ENCODE assay signal across 21 cellular contexts in genomic region chr4:174118171-174118570, GRCh38.
DNase-seq lines count a peak whose midpoint lies in the region; ATAC-seq, FAIRE-seq and TF ChIP-seq lines count a peak whose summit lies in the region.
"Had no signal": no experiment of that assay in that cellular context is flagged by ENCODE, and none has a peak within 500 bp of the region (broad histone marks: within the 10 kb centered on the region; RNA-seq: fewer than 3 reads in every experiment).

No MANE protein-coding gene starts in this region.

- H3K9me3 Mint-ChIP-seq in activated CD4-positive, alpha-beta memory T cell treated with anti-CD3 and anti-CD28 coated beads, Interleukin-2, amount 10 ng/mL, durations not matched to agents 7 days and 5 days, result no peaks in the 10 kb centered on the region
- H3K9me3 Mint-ChIP-seq: CD8-positive, alpha-beta T cell; GM23338; IgD-negative memory B cell had no signal

- no peak overlapping the region for H3K4me3 ChIP-seq in GM23248
- no peak overlapping the region for H3K4me3 ChIP-seq in K562
- H3K4me3 ChIP-seq in smooth muscle cell, result no peak overlapping the region
- H3K4me3 ChIP-seq in small intestine (ENCODE audit: low read depth in 1 of 2, low read length in 2 of 2), result no peak overlapping the region
- H3K4me3 ChIP-seq: BLaER1 treated with 17β-estradiol and CSF1 and Interleukin-3, amounts not matched to agents 10 nM and 100 nM; GM12878; GM23338 had no signal

- 84 to 93% methylated on average over 4 of the region's 4 CpGs for WGBS in GM23248 (ENCODE audit: low coverage in 1 of 2, low lambda C conversion rate in 2 of 2, missing lambda C conversion rate in 2 of 2), 2 experiments
- 17% methylated on average over 4 of the region's 4 CpGs for WGBS in K562 (ENCODE audit: insufficient coverage, low coverage, missing lambda C conversion rate)
- WGBS in smooth muscle cell (ENCODE audit: low lambda C conversion rate), result 86% methylated on average over 4 of the region's 4 CpGs
- WGBS in small intestine, 3 donors, result 56 to 75% (median 64%) methylated on average over 4 of the region's 4 CpGs

- H3K27ac ChIP-seq in GM23248, result no peak overlapping the region
- H3K27ac ChIP-seq in K562 (ENCODE audit: extremely low read depth, low read depth, low read length), result no peak overlapping the region
- peak overlapping the region; percentile 89 for H3K27ac ChIP-seq in smooth muscle cell (ENCODE audit: low read depth)
- H3K27ac ChIP-seq in small intestine (ENCODE audit: low read depth in 1 of 2, low read length in 1 of 2), result no peak overlapping the region

- H2AFZ ChIP-seq in GM23248, result peak overlapping the region; percentile 99
- H2AFZ ChIP-seq in K562 (ENCODE audit: low read depth, low read length), result no peak overlapping the region; the same call in 1 of the 2 replicates
- H2AFZ ChIP-seq in smooth muscle cell (ENCODE audit: low read depth), result peak overlapping the region; percentile 63
- H2AFZ ChIP-seq: GM23338 had no signal

- H3K27me3 Mint-ChIP-seq in activated CD4-positive, alpha-beta memory T cell treated with anti-CD3 and anti-CD28 coated beads, Interleukin-2, amount 10 ng/mL, durations not matched to agents 7 days and 5 days, result peaks cover 25% of the 10 kb centered on the region

- H3K27ac Mint-ChIP-seq in activated CD4-positive, alpha-beta memory T cell treated with anti-CD3 and anti-CD28 coated beads, Interleukin-2, amount 10 ng/mL, durations not matched to agents 7 days and 5 days, result no peak overlapping the region
- H3K27ac Mint-ChIP-seq: CD8-positive, alpha-beta T cell; GM23338; IgD-negative memory B cell had no signal

- H3K9me2 ChIP-seq in GM23248 (ENCODE audit: insufficient read depth), result no peaks in the 10 kb centered on the region

- TF ChIP-seq EP300 in K562 (IDR thresholded peaks at IDR 0.05; ENCODE audit: low read length), result no peak

- H3K79me2 ChIP-seq in GM23248 (ENCODE audit: insufficient read depth) (no peaks in the 10 kb centered on the region), K562 (ENCODE audit: control insufficient read depth, insufficient read depth, low read length) (no peaks in the 10 kb centered on the region), smooth muscle cell (ENCODE audit: low read depth) (peaks cover 37% of the 10 kb centered on the region)

- in situ Hi-C loops in GM23248 (cut with MboI), result no loop called here
- in situ Hi-C loops in K562 (cut with MboI), result no loop called here

- FAIRE-seq in K562 (lab: Jason Lieb, UNC), result peak; percentile 11
- no peak for FAIRE-seq in small intestine (lab: Jason Lieb, UNC)
- FAIRE-seq: GM12878, H54, HepG2 had no signal

- intact Hi-C loops in K562 (cut with micrococcal nuclease), result no loop called here

- ATAC-seq in K562 (peak; percentile 70), GM21619 (IDR thresholded peaks at IDR 0.05; ENCODE audit: unreplicated experiment) (no peak)
- ATAC-seq: CD8-positive, alpha-beta T cell; GM12878; GM23338; HepG2 had no signal

- CTCF ChIA-PET in K562 (lab: Yijun Ruan, JAX; ENCODE audit: low intra/inter-chr PET ratio), result no interaction called here
- CTCF ChIA-PET in activated CD4-positive, alpha-beta memory T cell treated with anti-CD3 and anti-CD28 coated beads, Interleukin-2, amount 10 ng/mL, durations not matched to agents 7 days and 5 days (lab: Charles Lee), result interaction anchor here (1.2 kb wide), 1 partner anchor 104 kb away, joined by 3 read pairs; no protein-coding TSS in a partner anchor

- no peaks in the 10 kb centered on the region for H4K20me1 ChIP-seq in GM23248 (ENCODE audit: insufficient read depth)
- H4K20me1 ChIP-seq in K562 (replicated peaks; ENCODE audit: control insufficient read depth, insufficient read depth, low read length), result no peaks in the 10 kb centered on the region
- no peaks in the 10 kb centered on the region for H4K20me1 ChIP-seq in smooth muscle cell (ENCODE audit: low read depth)
- H4K20me1 ChIP-seq: BLaER1 treated with 17β-estradiol and CSF1 and Interleukin-3, amounts not matched to agents 10 nM and 100 nM had no signal

- TF ChIP-seq RAD21 in K562 (CRISPR knock-in tag; conservative IDR thresholded peaks at IDR 0.05 in 1 of 2, IDR thresholded peaks at IDR 0.05 in 1 of 2), result no peak

- no peak overlapping the region for H3K4me3 Mint-ChIP-seq in activated CD4-positive, alpha-beta memory T cell treated with anti-CD3 and anti-CD28 coated beads, Interleukin-2, amount 10 ng/mL, durations not matched to agents 7 days and 5 days
- H3K4me3 Mint-ChIP-seq: CD8-positive, alpha-beta T cell; GM23338; IgD-negative memory B cell had no signal

- TF ChIP-seq CTCF in K562 (IDR thresholded peaks at IDR 0.05 in 2 of 3, conservative IDR thresholded peaks at IDR 0.05 in 1 of 3; ENCODE audit: insufficient read depth in 2 of 3, low read depth in 1 of 3, low read length in 3 of 3) (no peak), smooth muscle cell (IDR thresholded peaks at IDR 0.05; ENCODE audit: borderline replicate concordance, insufficient read depth, poor library complexity, severe bottlenecking) (no peak)

- H3K36me3 ChIP-seq in GM23248 (ENCODE audit: low read depth) (no peaks in the 10 kb centered on the region), K562 (ENCODE audit: control insufficient read depth, insufficient read depth, low read length) (no peaks in the 10 kb centered on the region), smooth muscle cell (ENCODE audit: low read depth) (no peaks in the 10 kb centered on the region), small intestine (ENCODE audit: control insufficient read depth in 2 of 2, insufficient read depth in 2 of 2, low read length in 2 of 2) (no peaks in the 10 kb centered on the region)
- H3K36me3 ChIP-seq: BLaER1 treated with 17β-estradiol and CSF1 and Interleukin-3, amounts not matched to agents 10 nM and 100 nM had no signal

- H3K9ac ChIP-seq in GM23248 (no peak overlapping the region), K562 (ENCODE audit: insufficient read depth in 1 of 2, low read depth in 2 of 2, low read length in 2 of 2) (no peak overlapping the region), smooth muscle cell (ENCODE audit: low read depth) (no peak overlapping the region)
- H3K9ac ChIP-seq: BLaER1 treated with 17β-estradiol and CSF1 and Interleukin-3, amounts not matched to agents 10 nM and 100 nM had no signal

- no peak for TF ChIP-seq POLR2A in K562 (conservative IDR thresholded peaks at IDR 0.05)

- H3K4me1 ChIP-seq in GM23248 (ENCODE audit: insufficient read depth) (peaks cover 18% of the 10 kb centered on the region), K562 (replicated peaks in 1 of 2; ENCODE audit: control insufficient read depth in 2 of 2, insufficient read depth in 2 of 2, low read length in 2 of 2) (peaks cover 0 to 3% of the 10 kb centered on the region in 2 experiments; a peak in 1 of 5 replicates), smooth muscle cell (ENCODE audit: low read depth) (peaks cover 8% of the 10 kb centered on the region), small intestine (ENCODE audit: control insufficient read depth in 2 of 2, insufficient read depth in 1 of 2, low read depth in 1 of 2, low read length in 1 of 2) (no peaks in the 10 kb centered on the region)

- H3K9me3 ChIP-seq in GM23248 (ENCODE audit: low read depth), result no peaks in the 10 kb centered on the region
- no peaks in the 10 kb centered on the region for H3K9me3 ChIP-seq in K562 (replicated peaks; ENCODE audit: control insufficient read depth, insufficient read depth, low read depth, low read length)
- H3K9me3 ChIP-seq in smooth muscle cell (replicated peaks; ENCODE audit: low read depth), result no peaks in the 10 kb centered on the region
- no peaks in the 10 kb centered on the region for H3K9me3 ChIP-seq in small intestine (ENCODE audit: control insufficient read depth, low read depth)

- POLR2A ChIA-PET in K562 (lab: Yijun Ruan, JAX), result interaction anchor here (0.9 kb wide), 1 partner anchor 10 kb away, joined by 5 read pairs; no protein-coding TSS in a partner anchor
- POLR2A ChIA-PET in activated CD4-positive, alpha-beta memory T cell treated with anti-CD3 and anti-CD28 coated beads, Interleukin-2, amount 10 ng/mL, durations not matched to agents 7 days and 5 days (lab: Charles Lee), result no interaction called here

- no peaks in the 10 kb centered on the region for H3K36me3 Mint-ChIP-seq in activated CD4-positive, alpha-beta memory T cell treated with anti-CD3 and anti-CD28 coated beads, Interleukin-2, amount 10 ng/mL, durations not matched to agents 7 days and 5 days (ENCODE audit: low read depth)
- H3K36me3 Mint-ChIP-seq: CD8-positive, alpha-beta T cell; IgD-negative memory B cell had no signal

- BruUV-seq in K562 (replicated peaks; lab: Mats Ljungman, UMichigan), result no TSS peak

- peaks cover 3% of the 10 kb centered on the region for H3K4me1 Mint-ChIP-seq in activated CD4-positive, alpha-beta memory T cell treated with anti-CD3 and anti-CD28 coated beads, Interleukin-2, amount 10 ng/mL, durations not matched to agents 7 days and 5 days

- H3K9me1 ChIP-seq in K562 (ENCODE audit: control insufficient read depth, insufficient read depth, low read length), result no peaks in the 10 kb centered on the region

- H3F3A ChIP-seq in GM23248 (ENCODE audit: insufficient read depth) (peaks cover 6% of the 10 kb centered on the region), smooth muscle cell (ENCODE audit: low read depth) (peaks cover 1% of the 10 kb centered on the region)

- H3K27me3 ChIP-seq in GM23248 (replicated peaks; ENCODE audit: insufficient read depth) (no peaks in the 10 kb centered on the region), K562 (ENCODE audit: control insufficient read depth in 2 of 2, insufficient read depth in 2 of 2, low read length in 2 of 2) (no peaks in the 10 kb centered on the region), smooth muscle cell (ENCODE audit: low read depth) (no peaks in the 10 kb centered on the region), small intestine (ENCODE audit: control insufficient read depth in 2 of 2, insufficient read depth in 2 of 2, low read length in 2 of 2) (no peaks in the 10 kb centered on the region)
- H3K27me3 ChIP-seq: BLaER1 treated with 17β-estradiol and CSF1 and Interleukin-3, amounts not matched to agents 10 nM and 100 nM had no signal

- no peak for DNase-seq in GM23248
- DNase-seq in OCI-M1 (lab: John Stamatoyannopoulos, UW), result peak; percentile 43
- DNase-seq in K562 (ENCODE audit: extremely low read depth in 1 of 4, low spot score in 3 of 4), result peak in 2 of 4 experiments; percentile 7 to 44
- no peak for DNase-seq in smooth muscle cell (lab: John Stamatoyannopoulos, UW; ENCODE audit: unreplicated experiment)
- no peak for DNase-seq in small intestine
- DNase-seq in activated CD4-positive, alpha-beta memory T cell treated with anti-CD3 and anti-CD28 coated beads, Interleukin-2, amount 10 ng/mL, durations not matched to agents 7 days and 5 days, result no peak
- DNase-seq: 8988T; Calu3; CD8-positive, alpha-beta T cell; DMS 273 treated with DMSO at 0.1 percent for 48 hours; DMS53; DND-41; EL; HCEC 1CT had no signal

- peak overlapping the region; percentile 96 for H3K4me2 ChIP-seq in GM23248 (ENCODE audit: unreplicated experiment)
- no peak overlapping the region for H3K4me2 ChIP-seq in K562 (ENCODE audit: insufficient read depth, low read length)
- peak overlapping the region; percentile 94 for H3K4me2 ChIP-seq in smooth muscle cell
- H3K4me2 ChIP-seq: GM23338 had no signal
